10 cellular contexts compared by ENCODE assay signal in the genomic region with DNA sequence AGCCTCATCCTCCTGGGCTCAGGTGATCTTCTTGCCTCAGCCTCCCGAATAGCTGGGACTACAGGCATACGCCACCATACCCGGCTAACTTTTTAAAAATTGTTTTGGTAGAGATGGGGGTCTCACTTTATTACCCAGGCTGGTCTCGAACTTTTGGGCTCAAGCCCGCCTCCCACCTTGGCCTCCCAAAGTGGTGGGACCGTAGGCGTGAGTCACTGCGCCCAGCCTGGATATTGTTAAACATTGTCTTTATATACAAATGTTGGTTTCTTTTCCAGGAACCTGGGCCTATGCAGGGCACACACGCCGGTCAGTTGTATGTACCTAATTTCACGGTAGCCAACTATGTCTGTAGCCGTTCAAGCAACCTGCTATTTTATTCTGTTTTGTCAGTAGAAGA.
DNase-seq lines count a peak whose midpoint lies in the region; ATAC-seq and TF ChIP-seq lines count a peak whose summit lies in the region.
"Had no signal": no experiment of that assay in that cellular context is flagged by ENCODE, and none has a peak within 500 bp of the region (broad histone marks: within the 10 kb centered on the region; RNA-seq: fewer than 3 reads in every experiment).

No MANE protein-coding gene starts in this region.

- H2AK9ac ChIP-seq in IMR-90 (replicated peaks; ENCODE audit: low read depth, low read length, poor library complexity): peak overlapping the region; percentile 99

- peak overlapping the region; percentile 84 to 95 for H4K8ac ChIP-seq in IMR-90 (ENCODE audit: low read depth in 2 of 2, low read length in 2 of 2)

- in situ Hi-C loops in IMR-90 (cut with MboI; ENCODE audit: low sequenced_read_pairs): no loop called here
- in situ Hi-C loops in mammary epithelial cell (cut with MboI; ENCODE audit: low sequenced_read_pairs in 2 of 2): no loop called here

- dilution Hi-C loops in IMR-90 (cut with HindIII; ENCODE audit: low sequenced_read_pairs, unreplicated experiment): no loop called here
- dilution Hi-C loops in mammary epithelial cell (cut with HindIII; ENCODE audit: low sequenced_read_pairs): no loop called here

- H3K4ac ChIP-seq in IMR-90 (ENCODE audit: low read depth, low read length): peak overlapping the region; percentile 99

- WGBS in IMR-90 (ENCODE audit: extremely low coverage in 2 of 2, insufficient read length in 1 of 2), 2 experiments: no CpG with 5 or more reads among the region's 12 CpGs
- 74% methylated on average over 12 of the region's 12 CpGs for WGBS in mammary epithelial cell (ENCODE audit: low coverage, missing lambda C conversion rate)
- 93% methylated on average over 12 of the region's 12 CpGs for WGBS in suprapubic skin

- H2AFZ ChIP-seq in IMR-90 (replicated peaks; ENCODE audit: low read length, poor library complexity): no peak overlapping the region
- H2AFZ ChIP-seq in mammary epithelial cell (ENCODE audit: low read depth, low read length): peak overlapping the region; percentile 71

- H2BK120ac ChIP-seq in IMR-90 (ENCODE audit: low read depth, low read length): peak overlapping the region; percentile 98

- H4K20me1 ChIP-seq in IMR-90 (ENCODE audit: insufficient read depth, low read length): no peaks in the 10 kb centered on the region
- H4K20me1 ChIP-seq in mammary epithelial cell (ENCODE audit: insufficient read depth, low read length): no peaks in the 10 kb centered on the region

- H2BK15ac ChIP-seq in IMR-90 (ENCODE audit: low read depth, low read length): peak overlapping the region; percentile 68; the same call in 2 of the 3 replicates

- H3K79me1 ChIP-seq in IMR-90 (ENCODE audit: low read depth in 1 of 2, low read length in 2 of 2): peaks cover 31 to 86% of the 10 kb centered on the region in 2 experiments

- H3K4me2 ChIP-seq in IMR-90 (ENCODE audit: low read depth, low read length) (peak overlapping the region; percentile 38; the same call in 1 of the 2 replicates), mammary epithelial cell (ENCODE audit: insufficient read depth, low read depth, low read length) (peak overlapping the region; percentile 70)

- H3K27me3 ChIP-seq in IMR-90 (ENCODE audit: control insufficient read depth, insufficient read depth, low read length) (no peaks in the 10 kb centered on the region), mammary epithelial cell (ENCODE audit: insufficient read depth, low read length) (no peaks in the 10 kb centered on the region), lower lobe of right lung (ENCODE audit: low read depth) (no peaks in the 10 kb centered on the region), suprapubic skin (no peaks in the 10 kb centered on the region)

- BruUV-seq in IMR-90 (replicated peaks; lab: Mats Ljungman, UMichigan): no TSS peak
- no TSS peak for BruUV-seq in mammary epithelial cell (replicated peaks; lab: Mats Ljungman, UMichigan)

- CTCF ChIA-PET in IMR-90 (lab: Yijun Ruan, JAX) (no interaction called here), mammary epithelial cell (lab: Charles Lee; ENCODE audit: low non-redundant PET) (no interaction called here)

- TF ChIP-seq POLR2A in IMR-90 (IDR thresholded peaks at IDR 0.05; ENCODE audit: low read depth, low read length): 0 out of 2 replicates have a peak, but pooled peaks have one; percentile 18
- no peak for TF ChIP-seq POLR2A in suprapubic skin (IDR thresholded peaks at IDR 0.05)
- TF ChIP-seq POLR2A in GM18505 (IDR thresholded peaks at IDR 0.05; ENCODE audit: borderline replicate concordance, extremely low read depth, insufficient read depth, insufficient read length): no peak

- POLR2A ChIA-PET in IMR-90 (lab: Charles Lee; ENCODE audit: unreplicated experiment): no interaction called here

- H3K4me1 ChIP-seq in IMR-90 (ENCODE audit: control insufficient read depth, insufficient read depth, low read length): peaks cover 43% of the 10 kb centered on the region
- H3K4me1 ChIP-seq in mammary epithelial cell (ENCODE audit: insufficient read depth, low read length): peaks cover 49% of the 10 kb centered on the region
- peaks cover 29% of the 10 kb centered on the region for H3K4me1 ChIP-seq in lower lobe of right lung
- peaks cover 46% of the 10 kb centered on the region for H3K4me1 ChIP-seq in suprapubic skin

- H3K9me3 ChIP-seq in IMR-90 (ENCODE audit: control insufficient read depth, insufficient read depth, low read length): no peaks in the 10 kb centered on the region
- no peaks in the 10 kb centered on the region for H3K9me3 ChIP-seq in mammary epithelial cell (replicated peaks; ENCODE audit: insufficient read depth, low read length)
- H3K9me3 ChIP-seq in lower lobe of right lung: no peaks in the 10 kb centered on the region
- no peaks in the 10 kb centered on the region for H3K9me3 ChIP-seq in suprapubic skin

- peak overlapping the region; percentile 95 for H3K14ac ChIP-seq in IMR-90 (replicated peaks; ENCODE audit: low read depth, low read length)

- intact Hi-C loops in IMR-90 (cut with micrococcal nuclease) (loop anchor here (2.0 to 5.0 kb wide), 3 partner anchors 15 to 59 kb away; a partner anchor contains a TSS), mammary epithelial cell (cut with micrococcal nuclease) (loop anchor here (2.0 kb wide), 3 partner anchors 15 to 59 kb away; no protein-coding TSS in a partner anchor), lower lobe of right lung (cut with DNase I) (no loop called here)

- H3K23ac ChIP-seq in IMR-90 (ENCODE audit: low read depth, low read length): peak overlapping the region; percentile 96

- peaks cover 6% of the 10 kb centered on the region for H3K79me2 ChIP-seq in mammary epithelial cell (ENCODE audit: insufficient read depth, low read length)

- ATAC-seq in IMR-90 (ENCODE audit: low read depth): no peak
- ATAC-seq in lower lobe of right lung: no peak
- no peak for ATAC-seq in HG02981 (IDR thresholded peaks at IDR 0.05; ENCODE audit: unreplicated experiment)
- ATAC-seq in GM18505 (IDR thresholded peaks at IDR 0.05; ENCODE audit: unreplicated experiment): no peak

- no peak for TF ChIP-seq RAD21 in IMR-90 (IDR thresholded peaks at IDR 0.05; ENCODE audit: low read length)

- peaks cover 28% of the 10 kb centered on the region for H3K36me3 ChIP-seq in IMR-90 (ENCODE audit: control insufficient read depth, insufficient read depth, low read length)
- H3K36me3 ChIP-seq in mammary epithelial cell (ENCODE audit: insufficient read depth, low read length): no peaks in the 10 kb centered on the region
- H3K36me3 ChIP-seq in lower lobe of right lung: no peaks in the 10 kb centered on the region
- H3K36me3 ChIP-seq in suprapubic skin: no peaks in the 10 kb centered on the region

- H2BK20ac ChIP-seq in IMR-90 (ENCODE audit: low read depth, low read length): peak overlapping the region; percentile 98

- peak overlapping the region; percentile 82; the same call in 1 of the 2 replicates for H3K9ac ChIP-seq in IMR-90 (ENCODE audit: low read depth, low read length)
- H3K9ac ChIP-seq in mammary epithelial cell (ENCODE audit: insufficient read depth, low read length): no peak overlapping the region

- H3K27ac ChIP-seq in IMR-90 (ENCODE audit: insufficient read depth, low read length) (peak overlapping the region; percentile 97), mammary epithelial cell (ENCODE audit: insufficient read depth, low read depth, low read length) (peak overlapping the region; percentile 41), lower lobe of right lung (no peak overlapping the region), suprapubic skin (peak overlapping the region; percentile 83)

- no peak overlapping the region for H3K4me3 ChIP-seq in IMR-90 (ENCODE audit: insufficient read depth, low read depth, low read length)
- H3K4me3 ChIP-seq in mammary epithelial cell (replicated peaks in 1 of 3; ENCODE audit: insufficient read depth in 1 of 3, low read depth in 2 of 3, low read length in 3 of 3): no peak overlapping the region
- no peak overlapping the region for H3K4me3 ChIP-seq in lower lobe of right lung
- no peak overlapping the region for H3K4me3 ChIP-seq in suprapubic skin

- peak overlapping the region; percentile 98 for H2AK5ac ChIP-seq in IMR-90 (ENCODE audit: low read depth, low read length)

- H3K18ac ChIP-seq in IMR-90 (ENCODE audit: low read depth, low read length): peak overlapping the region; percentile 94

- peak overlapping the region; percentile 96 for H3K56ac ChIP-seq in IMR-90 (ENCODE audit: extremely low read depth, insufficient read depth, low read length)

- peak overlapping the region; percentile 99 for H2BK5ac ChIP-seq in IMR-90 (ENCODE audit: low read depth, low read length, poor library complexity, severe bottlenecking)

- peak overlapping the region; percentile 95 for H4K5ac ChIP-seq in IMR-90 (ENCODE audit: low read depth, low read length)

- H3K9me1 ChIP-seq in IMR-90 (ENCODE audit: insufficient read depth, low read length): peaks cover 54% of the 10 kb centered on the region

- TF ChIP-seq CTCF in IMR-90 (conservative IDR thresholded peaks at IDR 0.05; ENCODE audit: low read depth, low read length) (no peak), mammary epithelial cell (conservative IDR thresholded peaks at IDR 0.05 in 1 of 2, IDR thresholded peaks at IDR 0.05 in 1 of 2; ENCODE audit: extremely low read depth in 1 of 2, insufficient read depth in 1 of 2, low read depth in 1 of 2, low read length in 2 of 2) (no peak), lower lobe of right lung (IDR thresholded peaks at IDR 0.05) (no peak), suprapubic skin (IDR thresholded peaks at IDR 0.05) (no peak)

- H4K91ac ChIP-seq in IMR-90 (ENCODE audit: insufficient read depth, low read depth, low read length): peak overlapping the region; percentile 99

- no peak for TF ChIP-seq EP300 in suprapubic skin (IDR thresholded peaks at IDR 0.05)

- DNase-seq in IMR-90: no peak
- no peak for DNase-seq in mammary epithelial cell
- peak; percentile 18 for DNase-seq in lower lobe of right lung
- no peak for DNase-seq in suprapubic skin (ENCODE audit: low spot score in 2 of 2)
- DNase-seq in stimulated activated naive CD4-positive, alpha-beta T cell treated with Interleukin-2 at 50 U/mL for 16 hours (lab: John Stamatoyannopoulos, UW): no peak
- DNase-seq: activated CD8-positive, alpha-beta memory T cell treated with anti-CD3 and anti-CD28 coated beads, Interleukin-2, amount 50 U/mL, for 48 hours; NCI-H1048; NCI-H526 treated with DMSO at 0.1 percent for 48 hours had no signal

TF ChIP-seq in IMR-90, 13 proteins besides CTCF, POLR2A, EP300 and RAD21 (continues in another document):
- TF ChIP-seq MXI1 (IDR thresholded peaks at IDR 0.05; ENCODE audit: borderline replicate concordance, low read depth, low read length) (no peak), MAFK (IDR thresholded peaks at IDR 0.05; ENCODE audit: low read depth, low read length) (no peak), MAZ (IDR thresholded peaks at IDR 0.05; ENCODE audit: borderline replicate concordance, low read depth, low read length) (no peak)
- TF ChIP-seq, protein P1, sequence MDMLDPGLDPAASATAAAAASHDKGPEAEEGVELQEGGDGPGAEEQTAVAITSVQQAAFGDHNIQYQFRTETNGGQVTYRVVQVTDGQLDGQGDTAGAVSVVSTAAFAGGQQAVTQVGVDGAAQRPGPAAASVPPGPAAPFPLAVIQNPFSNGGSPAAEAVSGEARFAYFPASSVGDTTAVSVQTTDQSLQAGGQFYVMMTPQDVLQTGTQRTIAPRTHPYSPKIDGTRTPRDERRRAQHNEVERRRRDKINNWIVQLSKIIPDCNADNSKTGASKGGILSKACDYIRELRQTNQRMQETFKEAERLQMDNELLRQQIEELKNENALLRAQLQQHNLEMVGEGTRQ (IDR thresholded peaks at IDR 0.05; ENCODE audit: low read depth, low read length): no peak
